25 cellular contexts compared by ENCODE assay signal in genomic region chr12:110513842-110514241, GRCh38.
"Had no signal": no experiment of that assay in that cellular context is flagged by ENCODE, and none has a peak within 500 bp of the region (broad histone marks: within the 10 kb centered on the region; RNA-seq: fewer than 3 reads in every experiment).

No MANE protein-coding gene starts in this region.

- H3K4me1 Mint-ChIP-seq: memory B cell; stimulated activated naive B cell treated with anti-CD40 and anti-IgM and Interleukin-4, amounts not matched to agents 10 μg/mL and 1 μg/mL and 100 μg/mL, for 72 hours had no signal

- H3K27me3 Mint-ChIP-seq: memory B cell; stimulated activated naive B cell treated with anti-CD40 and anti-IgM and Interleukin-4, amounts not matched to agents 10 μg/mL and 1 μg/mL and 100 μg/mL, for 72 hours had no signal

- H2AFZ ChIP-seq: hepatocyte had no signal

- H3K4me1 ChIP-seq: right atrium auricular region, right lobe of liver, testis, upper lobe of right lung had no signal

- H3K27ac Mint-ChIP-seq: memory B cell; naive thymus-derived CD4-positive, alpha-beta T cell; natural killer cell treated with Interleukin-12 subunit alpha and Interleukin-12 subunit beta and Interleukin-15 and Interleukin-18, amount 100 ng/mL, for 72 hours; progenitor cell of endocrine pancreas; stimulated activated naive B cell treated with anti-CD40 and anti-IgM and Interleukin-4, amounts not matched to agents 10 μg/mL and 1 μg/mL and 100 μg/mL, for 72 hours had no signal

- DNase-seq: islet precursor cell; left ventricle myocardium inferior; midbrain; mucosa of descending colon; naive thymus-derived CD4-positive, alpha-beta T cell; ovary; right lobe of liver; stimulated activated CD4-positive, alpha-beta T cell treated with anti-CD3 and anti-CD28 coated beads, Interleukin-12 subunit alpha, Interleukin-12 subunit beta, amount 100 ng/mL, for 4 hours; stimulated activated CD4-positive, alpha-beta T cell treated with anti-CD3 and anti-CD28 coated beads, Interleukin-15, amount 100 ng/mL, for 24 hours; stimulated activated CD4-positive, alpha-beta T cell treated with anti-CD3 and anti-CD28 coated beads, Interleukin-2, amount 100 ng/mL, for 24 hours; stimulated activated CD4-positive, alpha-beta T cell treated with anti-CD3 and anti-CD28 coated beads, Interleukin-4, amount 100 ng/mL, for 1 hour; stimulated activated naive B cell treated with anti-CD40 and anti-IgM and Interleukin-4, amounts not matched to agents 10 μg/mL and 1 μg/mL and 100 μg/mL, for 72 hours; stimulated activated naive CD8-positive, alpha-beta T cell treated with anti-CD3 and anti-CD28 coated beads, Interleukin-15, Interleukin-2, amounts not matched to agents 100 U/mL and 50 U/mL, for 24 hours; stomach; testis; tibial artery; trophoblast cell; upper lobe of right lung had no signal

- H3K4me3 ChIP-seq: hepatocyte, left ventricle myocardium inferior, lung, mucosa of descending colon, ovary, right atrium auricular region, right lobe of liver, skin epidermis, stomach, testis, tibial artery, upper lobe of right lung had no signal

- H3K79me2 ChIP-seq: hepatocyte had no signal

- H3K9me3 ChIP-seq: left ventricle myocardium inferior, mucosa of descending colon, ovary, right atrium auricular region, right lobe of liver, stomach, testis, tibial artery, upper lobe of right lung had no signal

- H3K9me3 Mint-ChIP-seq: memory B cell; naive thymus-derived CD4-positive, alpha-beta T cell; natural killer cell treated with Interleukin-12 subunit alpha and Interleukin-12 subunit beta and Interleukin-15 and Interleukin-18, amount 100 ng/mL, for 72 hours; stimulated activated naive B cell treated with anti-CD40 and anti-IgM and Interleukin-4, amounts not matched to agents 10 μg/mL and 1 μg/mL and 100 μg/mL, for 72 hours had no signal

- H3K4me3 Mint-ChIP-seq: memory B cell; naive thymus-derived CD4-positive, alpha-beta T cell; natural killer cell treated with Interleukin-12 subunit alpha and Interleukin-12 subunit beta and Interleukin-15 and Interleukin-18, amount 100 ng/mL, for 72 hours; stimulated activated naive B cell treated with anti-CD40 and anti-IgM and Interleukin-4, amounts not matched to agents 10 μg/mL and 1 μg/mL and 100 μg/mL, for 72 hours had no signal

- H3K27ac ChIP-seq: hepatocyte, left ventricle myocardium inferior, ovary, right atrium auricular region, right lobe of liver, skin epidermis, stomach, testis, tibial artery, upper lobe of right lung had no signal

- H3K36me3 ChIP-seq: left ventricle myocardium inferior, ovary, right atrium auricular region, right lobe of liver, stomach, tibial artery, upper lobe of right lung had no signal

- H3K27me3 ChIP-seq: hepatocyte, ovary, right atrium auricular region, right lobe of liver, stomach, testis, tibial artery, upper lobe of right lung had no signal

- H3K36me3 Mint-ChIP-seq: memory B cell; naive thymus-derived CD4-positive, alpha-beta T cell; natural killer cell treated with Interleukin-12 subunit alpha and Interleukin-12 subunit beta and Interleukin-15 and Interleukin-18, amount 100 ng/mL, for 72 hours; stimulated activated naive B cell treated with anti-CD40 and anti-IgM and Interleukin-4, amounts not matched to agents 10 μg/mL and 1 μg/mL and 100 μg/mL, for 72 hours had no signal

- H3K4me2 ChIP-seq: hepatocyte had no signal

- ATAC-seq: mucosa of descending colon; naive thymus-derived CD4-positive, alpha-beta T cell; natural killer cell treated with Interleukin-12 subunit alpha and Interleukin-12 subunit beta and Interleukin-15 and Interleukin-18, amount 100 ng/mL, for 72 hours; right lobe of liver; stimulated activated naive B cell treated with anti-CD40 and anti-IgM and Interleukin-4, amounts not matched to agents 10 μg/mL and 1 μg/mL and 100 μg/mL, for 72 hours; stimulated activated naive CD8-positive, alpha-beta T cell treated with anti-CD3 and anti-CD28 coated beads, Interleukin-15, Interleukin-2, amounts not matched to agents 100 U/mL and 50 U/mL, for 24 hours; upper lobe of right lung had no signal
